8 cellular contexts compared by ENCODE assay signal in genomic region chr7:94003446-94004023, GRCh38. TPM values are rescaled to one million over a fixed set of nuclear protein-coding genes. Genes with fewer than 3 reads are reported as not detected.
DNase-seq lines count a peak whose midpoint lies in the region; ATAC-seq and TF ChIP-seq lines count a peak whose summit lies in the region.

No MANE protein-coding gene starts in this region.

- DNase-seq in CD8-positive, alpha-beta memory T cell = peak in 1 of 5 donors; percentile 1
- DNase-seq in esophagus squamous epithelium (lab: John Stamatoyannopoulos, UW) (no peak), neural progenitor cell (ENCODE audit: low spot score) (peak; percentile 20), NCI-H1930 (lab: John Stamatoyannopoulos, UW) (no peak), retina (no peak)

- POLR2A ChIA-PET in CD8-positive, alpha-beta memory T cell (lab: Charles Lee) = no interaction called here

- H3K9ac ChIP-seq in SU-DHL-6 (ENCODE audit: low read length) (peak overlapping the region; percentile 77), neural progenitor cell (peak overlapping the region; percentile 95)

- WGBS in esophagus squamous epithelium, 2 donors = 5 to 13% methylated on average over 13 to 16 of the region's 16 CpGs

- peaks cover 13% of the 10 kb centered on the region for H3K4me1 ChIP-seq in CD8-positive, alpha-beta memory T cell (ENCODE audit: insufficient read depth, low read length)
- H3K4me1 ChIP-seq in esophagus squamous epithelium = peaks cover 7 to 36% (median 12%) of the 10 kb centered on the region in 3 donors
- H3K4me1 ChIP-seq in neural progenitor cell = peaks cover 7% of the 10 kb centered on the region

- H3K27ac Mint-ChIP-seq in CD8-positive, alpha-beta memory T cell = peak overlapping the region; percentile 96 to 100 (median 99)
- peak overlapping the region; percentile 98 for H3K27ac Mint-ChIP-seq in neural progenitor cell

- no peaks in the 10 kb centered on the region for H3K9me3 Mint-ChIP-seq in CD8-positive, alpha-beta memory T cell
- no peaks in the 10 kb centered on the region for H3K9me3 Mint-ChIP-seq in neural progenitor cell

- peaks cover 44 to 56% (median 55%) of the 10 kb centered on the region in 3 donors for H3K4me1 Mint-ChIP-seq in CD8-positive, alpha-beta memory T cell
- peaks cover 28% of the 10 kb centered on the region for H3K4me1 Mint-ChIP-seq in neural progenitor cell

- H3K9me2 ChIP-seq in SU-DHL-6 (replicated peaks; ENCODE audit: insufficient read depth, low read length) = no peaks in the 10 kb centered on the region

- no peaks in the 10 kb centered on the region for H4K20me1 ChIP-seq in SU-DHL-6 (ENCODE audit: low read depth, low read length)
- H4K20me1 ChIP-seq in neural progenitor cell (ENCODE audit: low read depth) = no peaks in the 10 kb centered on the region

- peak overlapping the region; percentile 89 for H3K27ac ChIP-seq in CD8-positive, alpha-beta memory T cell (ENCODE audit: low read depth, low read length)
- peak overlapping the region; percentile 8; the same call in 1 of the 2 replicates for H3K27ac ChIP-seq in SU-DHL-6 (ENCODE audit: low read depth, low read length)
- peak overlapping the region; percentile 90 to 95 (median 92) for H3K27ac ChIP-seq in esophagus squamous epithelium
- H3K27ac ChIP-seq in neural progenitor cell = no peak overlapping the region

- H3K4me3 Mint-ChIP-seq in CD8-positive, alpha-beta memory T cell = peak overlapping the region; percentile 95 to 100 (median 99)
- H3K4me3 Mint-ChIP-seq in neural progenitor cell = peak overlapping the region; percentile 100

- H3K79me2 ChIP-seq in SU-DHL-6 (ENCODE audit: insufficient read depth, low read length) (peaks cover 38% of the 10 kb centered on the region), neural progenitor cell (ENCODE audit: low read depth) (peaks cover 44% of the 10 kb centered on the region)

- no peaks in the 10 kb centered on the region for H3K36me3 ChIP-seq in CD8-positive, alpha-beta memory T cell (ENCODE audit: insufficient read depth, low read length)
- H3K36me3 ChIP-seq in SU-DHL-6 (ENCODE audit: low read length) = no peaks in the 10 kb centered on the region; the same call in 1 of the 2 replicates
- peaks cover 0 to 13% (median 0%) of the 10 kb centered on the region in 3 donors for H3K36me3 ChIP-seq in esophagus squamous epithelium
- no peaks in the 10 kb centered on the region for H3K36me3 ChIP-seq in neural progenitor cell

- intact Hi-C loops in esophagus squamous epithelium (cut with DNase I) = no loop called here

- ATAC-seq in GM19324 (IDR thresholded peaks at IDR 0.05; ENCODE audit: low FRiP score, unreplicated experiment) (peak; percentile 20), HG03196 (IDR thresholded peaks at IDR 0.05; ENCODE audit: unreplicated experiment) (peak; percentile 19)

- H3F3A ChIP-seq in SU-DHL-6 (ENCODE audit: insufficient read depth) = no peaks in the 10 kb centered on the region; the same call in 1 of the 2 replicates
- no peaks in the 10 kb centered on the region for H3F3A ChIP-seq in neural progenitor cell (ENCODE audit: low read depth)

- CTCF ChIA-PET in CD8-positive, alpha-beta memory T cell (lab: Charles Lee) = no interaction called here

- no peaks in the 10 kb centered on the region for H3K9me3 ChIP-seq in CD8-positive, alpha-beta memory T cell (ENCODE audit: low read length)
- H3K9me3 ChIP-seq in SU-DHL-6 (ENCODE audit: insufficient read depth, low read length) = no peaks in the 10 kb centered on the region
- no peaks in the 10 kb centered on the region for H3K9me3 ChIP-seq in esophagus squamous epithelium
- H3K9me3 ChIP-seq in neural progenitor cell (ENCODE audit: low read depth) = no peaks in the 10 kb centered on the region

- peaks cover 0 to 29% (median 4%) of the 10 kb centered on the region in 3 donors for H3K36me3 Mint-ChIP-seq in CD8-positive, alpha-beta memory T cell
- H3K36me3 Mint-ChIP-seq in neural progenitor cell = no peaks in the 10 kb centered on the region

- H3K4me3 ChIP-seq in CD8-positive, alpha-beta memory T cell (ENCODE audit: low read length) = peak overlapping the region; percentile 84
- peak overlapping the region; percentile 92 for H3K4me3 ChIP-seq in SU-DHL-6 (ENCODE audit: insufficient read depth, low read length, poor library complexity, severe bottlenecking)
- peak overlapping the region; percentile 72 to 93 (median 86) for H3K4me3 ChIP-seq in esophagus squamous epithelium
- peak overlapping the region; percentile 88 for H3K4me3 ChIP-seq in neural progenitor cell

- peak overlapping the region; percentile 87 for H3K4me2 ChIP-seq in SU-DHL-6 (ENCODE audit: low read depth, low read length, poor library complexity, severe bottlenecking)
- peak overlapping the region; percentile 95 for H3K4me2 ChIP-seq in neural progenitor cell

- H3K27me3 Mint-ChIP-seq in CD8-positive, alpha-beta memory T cell = peaks cover 4 to 21% of the 10 kb centered on the region in 2 donors
- no peaks in the 10 kb centered on the region for H3K27me3 Mint-ChIP-seq in neural progenitor cell (ENCODE audit: insufficient read depth, low read depth)

- no peak for TF ChIP-seq CTCF in SU-DHL-6 (IDR thresholded peaks at IDR 0.05; ENCODE audit: insufficient read depth, low read length, poor library complexity, severe bottlenecking)
- TF ChIP-seq CTCF in esophagus squamous epithelium (IDR thresholded peaks at IDR 0.05) = no peak
- TF ChIP-seq CTCF in neural progenitor cell (IDR thresholded peaks at IDR 0.05) = no peak

- H3K27me3 ChIP-seq in CD8-positive, alpha-beta memory T cell (ENCODE audit: insufficient read depth, low read length, poor library complexity, severe bottlenecking) = no peaks in the 10 kb centered on the region
- H3K27me3 ChIP-seq in SU-DHL-6 (ENCODE audit: low read length) (no peaks in the 10 kb centered on the region), esophagus squamous epithelium (no peaks in the 10 kb centered on the region), neural progenitor cell (peaks cover 19% of the 10 kb centered on the region)

- TF ChIP-seq POLR2A in esophagus squamous epithelium (IDR thresholded peaks at IDR 0.05) = no peak

- peak overlapping the region; percentile 99 for H2AFZ ChIP-seq in SU-DHL-6 (ENCODE audit: low read depth, low read length, severe bottlenecking)
- H2AFZ ChIP-seq in neural progenitor cell (replicated peaks) = peak overlapping the region; percentile 95

RNA-seq across cellular contexts. Expression of gene BET1, which starts 0.6 kb away (rescaled TPM):
- 10 to 100 TPM; 19.9 to 22.6 TPM for total RNA-seq in CD8-positive, alpha-beta memory T cell
- polyA plus RNA-seq in CD8-positive, alpha-beta memory T cell = 17.8 TPM
- total RNA-seq in esophagus squamous epithelium (10 to 100 TPM in 3 of 4 donors, 1 to 10 TPM in 1; 9.0 to 17.7 (median 15.7) TPM), neural progenitor cell (ENCODE audit: low replicate concordance) (43.8 and 60.7 TPM in 2 replicates)
